Comparison of ENCODE assay signal across 14 cellular contexts in genomic region chr5:87825583-87825982, GRCh38.
DNase-seq lines count a peak whose midpoint lies in the region; ATAC-seq, FAIRE-seq and TF ChIP-seq lines count a peak whose summit lies in the region.
"Had no signal": no experiment of that assay in that cellular context is flagged by ENCODE, and none has a peak within 500 bp of the region (broad histone marks: within the 10 kb centered on the region; RNA-seq: fewer than 3 reads in every experiment).

No MANE protein-coding gene starts in this region.

- H2BK120ac ChIP-seq in mesendoderm (ENCODE audit: low read depth, low read length), result no peak overlapping the region

- FAIRE-seq in bronchial epithelial cell (lab: Jason Lieb, UNC), result no peak
- no peak for FAIRE-seq in HTR-8/SVneo (lab: Jason Lieb, UNC)

- H3K27ac Mint-ChIP-seq in activated naive CD8-positive, alpha-beta T cell treated with anti-CD3 and anti-CD28 coated beads, Interleukin-2, amount 50 U/mL, for 24 hours, result no peak overlapping the region
- H3K27ac Mint-ChIP-seq: CD8-positive, alpha-beta T cell had no signal

- no peak overlapping the region for H3K9ac ChIP-seq in mesendoderm (ENCODE audit: low read length)

- no peaks in the 10 kb centered on the region for H3K36me3 ChIP-seq in bronchial epithelial cell (ENCODE audit: control insufficient read depth, insufficient read depth, low read length)
- H3K36me3 ChIP-seq in mesendoderm (ENCODE audit: control insufficient read depth, insufficient read depth, low read length), result no peaks in the 10 kb centered on the region
- H3K36me3 ChIP-seq: BE2C had no signal

- H2AK5ac ChIP-seq in mesendoderm (ENCODE audit: low read length), result no peak overlapping the region

- H2BK5ac ChIP-seq in mesendoderm (ENCODE audit: low read length), result no peak overlapping the region

- H3K4ac ChIP-seq in mesendoderm (ENCODE audit: low read depth, low read length), result no peak overlapping the region

- H3K4me3 ChIP-seq in bronchial epithelial cell (ENCODE audit: low read depth, low read length), result no peak overlapping the region
- no peak overlapping the region for H3K4me3 ChIP-seq in mesendoderm (ENCODE audit: low read length)
- H3K4me3 ChIP-seq: PC-9 had no signal

- WGBS in mesendoderm (ENCODE audit: extremely low coverage, insufficient coverage, low lambda C conversion rate), result no CpG with 5 or more reads among the region's 1 CpG

- H3K36me3 Mint-ChIP-seq in activated naive CD8-positive, alpha-beta T cell treated with anti-CD3 and anti-CD28 coated beads, Interleukin-2, amount 50 U/mL, for 24 hours (ENCODE audit: low read depth), result no peaks in the 10 kb centered on the region
- H3K36me3 Mint-ChIP-seq: CD8-positive, alpha-beta T cell had no signal

- no peak overlapping the region for H3K27ac ChIP-seq in mesendoderm (ENCODE audit: low read depth, low read length)
- H3K27ac ChIP-seq: PC-9 had no signal

- no peak overlapping the region for H4K5ac ChIP-seq in mesendoderm (ENCODE audit: low read length)

- no peak overlapping the region for H4K8ac ChIP-seq in mesendoderm (ENCODE audit: low read depth, low read length)

- DNase-seq in EL, result peak; percentile 2
- peak; percentile 38 for DNase-seq in NCI-H1048 (lab: John Stamatoyannopoulos, UW)
- DNase-seq in bronchial epithelial cell (ENCODE audit: low read depth), result peak; percentile 2
- DNase-seq in mesendoderm, result peak; percentile 40
- no peak for DNase-seq in HTR-8/SVneo (ENCODE audit: insufficient read length, low spot score)
- DNase-seq in activated naive CD8-positive, alpha-beta T cell treated with anti-CD3 and anti-CD28 coated beads, Interleukin-2, amount 50 U/mL, for 24 hours, result no peak
- DNase-seq: BE2C; CD8-positive, alpha-beta T cell; NCI-H1092 treated with DMSO at 0.1 percent for 48 hours; NCI-H1694 treated with DMSO at 0.1 percent for 48 hours; PC-9; SHP77; SW 1271 had no signal

- H3K56ac ChIP-seq in mesendoderm (ENCODE audit: low read length), result no peak overlapping the region

- H3K27me3 Mint-ChIP-seq in activated naive CD8-positive, alpha-beta T cell treated with anti-CD3 and anti-CD28 coated beads, Interleukin-2, amount 50 U/mL, for 24 hours, result no peaks in the 10 kb centered on the region

- H3K4me2 ChIP-seq in mesendoderm (ENCODE audit: low read length), result no peak overlapping the region
- H3K4me2 ChIP-seq: PC-9 had no signal

- no peaks in the 10 kb centered on the region for H3K4me1 Mint-ChIP-seq in activated naive CD8-positive, alpha-beta T cell treated with anti-CD3 and anti-CD28 coated beads, Interleukin-2, amount 50 U/mL, for 24 hours

- H2BK15ac ChIP-seq in mesendoderm (replicated peaks; ENCODE audit: low read depth), result no peak overlapping the region

- ATAC-seq in GM19035 (IDR thresholded peaks at IDR 0.05; ENCODE audit: unreplicated experiment), result no peak
- ATAC-seq in activated naive CD8-positive, alpha-beta T cell treated with anti-CD3 and anti-CD28 coated beads, Interleukin-2, amount 50 U/mL, for 24 hours, result no peak
- ATAC-seq: CD8-positive, alpha-beta T cell had no signal

- H3K79me2 ChIP-seq in mesendoderm (ENCODE audit: control insufficient read depth, insufficient read depth, low read length), result no peaks in the 10 kb centered on the region

- no peak overlapping the region for H3K18ac ChIP-seq in mesendoderm (ENCODE audit: low read length)

- no peaks in the 10 kb centered on the region for H3K79me1 ChIP-seq in mesendoderm (ENCODE audit: low read length)

- no peak for TF ChIP-seq CTCF in bronchial epithelial cell (IDR thresholded peaks at IDR 0.05; ENCODE audit: insufficient read depth, low read length, severe bottlenecking)

- no peaks in the 10 kb centered on the region for H3K4me1 ChIP-seq in mesendoderm (ENCODE audit: control insufficient read depth, low read depth, low read length)
- H3K4me1 ChIP-seq: BE2C had no signal

- H3K27me3 ChIP-seq in bronchial epithelial cell (ENCODE audit: control insufficient read depth, insufficient read depth, low read length) (no peaks in the 10 kb centered on the region), mesendoderm (ENCODE audit: insufficient read depth, low read length, poor library complexity) (no peaks in the 10 kb centered on the region)
- H3K27me3 ChIP-seq: BE2C had no signal

- no peaks in the 10 kb centered on the region for H3K9me3 Mint-ChIP-seq in activated naive CD8-positive, alpha-beta T cell treated with anti-CD3 and anti-CD28 coated beads, Interleukin-2, amount 50 U/mL, for 24 hours
- H3K9me3 Mint-ChIP-seq: CD8-positive, alpha-beta T cell had no signal

- no peak overlapping the region for H3K23ac ChIP-seq in mesendoderm (ENCODE audit: low read length)

- no peak overlapping the region for H3K4me3 Mint-ChIP-seq in activated naive CD8-positive, alpha-beta T cell treated with anti-CD3 and anti-CD28 coated beads, Interleukin-2, amount 50 U/mL, for 24 hours
- H3K4me3 Mint-ChIP-seq: CD8-positive, alpha-beta T cell had no signal

Comparison
In these comparisons a context has a peak if more than half of its experiments do, and no peak if none do; other contexts are left out.
1. DNase-seq: peak in EL (single experiment), NCI-H1048 (single experiment), bronchial epithelial cell (single experiment) and mesendoderm (single experiment); none in HTR-8/SVneo (single experiment) and activated naive CD8-positive, alpha-beta T cell treated with anti-CD3 and anti-CD28 coated beads, Interleukin-2, amount 50 U/mL, for 24 hours (single experiment).